ENCODE assay signal across 1 cellular context in genomic region chr10:14967897-14968296, GRCh38.
A peak's percentile ranks its signal among the peaks of the same experiment; 100 is the strongest.
TF ChIP-seq lines count a peak whose summit lies in the region.

No MANE protein-coding gene starts in this region.

TF ChIP-seq in IMR-90, 13 proteins besides CTCF, POLR2A, EP300 and RAD21:
- TF ChIP-seq MAFK (IDR thresholded peaks at IDR 0.05; ENCODE audit: low read depth, low read length) (0 out of 2 replicates have a peak, but pooled peaks have one; percentile 6), CHD1 (IDR thresholded peaks at IDR 0.05; ENCODE audit: low read depth, low read length) (no peak), FOS (IDR thresholded peaks at IDR 0.05; ENCODE audit: low read depth, low read length) (no peak), USF2 (IDR thresholded peaks at IDR 0.05; ENCODE audit: low read depth, low read length) (no peak)
